In the genomic region with DNA sequence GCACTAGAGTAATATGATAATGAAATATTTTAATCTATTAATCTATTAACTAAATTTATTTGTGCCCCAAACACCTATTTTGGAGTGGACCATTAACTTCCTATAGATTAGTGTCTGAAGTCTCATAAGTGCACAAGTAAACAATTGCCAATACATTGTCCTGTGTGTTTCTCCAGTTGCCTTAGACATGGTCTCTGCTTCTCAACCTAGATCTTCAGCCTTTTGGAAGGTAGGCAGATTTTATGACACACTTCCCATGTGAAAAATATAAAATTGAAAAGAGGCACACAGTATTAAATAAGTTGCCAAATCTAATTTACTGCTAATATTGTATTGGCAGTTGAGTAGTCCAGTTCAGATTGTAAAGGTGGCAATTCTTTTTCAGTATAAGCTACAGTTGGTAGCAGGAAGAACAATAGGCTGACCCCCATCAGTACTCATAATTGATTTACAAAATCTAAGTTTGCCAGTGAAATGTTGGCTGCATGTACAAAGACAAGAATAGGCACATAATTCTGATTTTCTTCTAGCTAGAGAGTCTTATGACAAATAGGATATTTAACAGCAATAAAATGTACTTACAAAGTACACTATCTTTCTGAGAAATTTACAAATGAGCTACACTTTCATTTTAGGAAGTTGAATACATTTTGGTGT, we compare ENCODE assay signal across 28 cellular contexts. TPM values are rescaled to one million over a fixed set of nuclear protein-coding genes. Genes with fewer than 3 reads are reported as not detected.
"Had no signal": no experiment of that assay in that cellular context is flagged by ENCODE, and none has a peak within 500 bp of the region (broad histone marks: within the 10 kb centered on the region; RNA-seq: fewer than 3 reads in every experiment).

No MANE protein-coding gene starts in this region.

- H3K27ac Mint-ChIP-seq: IgD-negative memory B cell; T-cell; T-helper 1 cell treated with Interleukin-12 subunit alpha and Interleukin-12 subunit beta and Interleukin-4 antibody, amounts not matched to agents 30 μg/mL and 1 μg/mL, for 36 hours had no signal

- H3K9me3 Mint-ChIP-seq: IgD-negative memory B cell; T-cell; T-helper 1 cell treated with Interleukin-12 subunit alpha and Interleukin-12 subunit beta and Interleukin-4 antibody, amounts not matched to agents 30 μg/mL and 1 μg/mL, for 36 hours had no signal

- H3K4me3 ChIP-seq: K562 had no signal

- H3K4me3 Mint-ChIP-seq: IgD-negative memory B cell; T-cell; T-helper 1 cell treated with Interleukin-12 subunit alpha and Interleukin-12 subunit beta and Interleukin-4 antibody, amounts not matched to agents 30 μg/mL and 1 μg/mL, for 36 hours had no signal

- DNase-seq: Kasumi-1, MV-4-11, NCI-H1048, NCI-H1105 treated with DMSO at 0.1 percent for 48 hours, NCI-H1417 treated with DMSO at 0.1 percent for 48 hours, NCI-H146, NCI-H1694 treated with DMSO at 0.1 percent for 48 hours, NCI-H1930, NCI-H2081, NCI-H2107, NCI-H2227 treated with DMSO at 0.1 percent for 48 hours, NCI-H446, NCI-H510A, NCI-H524 treated with DMSO at 0.1 percent for 48 hours, NCI-H69, NCI-H774, PC-3, SHP77, SK-N-SH, SW 1271, T-cell had no signal

- H3K4me1 Mint-ChIP-seq: T-cell had no signal

- H3K36me3 Mint-ChIP-seq: IgD-negative memory B cell had no signal

- H3K9me2 ChIP-seq: SK-N-SH had no signal

- H3K9ac ChIP-seq: KMS-11, SK-N-SH had no signal

- H3K9me3 ChIP-seq: SK-N-SH had no signal

- ATAC-seq: K562, Panc1, PC-3, T-cell had no signal

- H3K27ac ChIP-seq: KMS-11, RWPE1 had no signal

- H3K4me2 ChIP-seq: KMS-11, SK-N-SH had no signal

- H3K27me3 Mint-ChIP-seq: IgD-negative memory B cell, T-cell had no signal

- FAIRE-seq: K562 had no signal

RNA-seq across cellular contexts. Expression of gene A2M, which starts 10.8 kb away (rescaled TPM):
- total RNA-seq: MCF 10A, PC-3 had no signal
- polyA plus RNA-seq: IgD-negative memory B cell, SK-N-SH had no signal
